In genomic region chr20:32465092-32465900, GRCh38 we compare ENCODE assay signal across 1 cellular context.
A peak's percentile ranks its signal among the peaks of the same experiment; 100 is the strongest.
TF ChIP-seq lines count a peak whose summit lies in the region.

No MANE protein-coding gene starts in this region.

TF ChIP-seq in GM12878, 131 proteins besides CTCF, POLR2A, EP300 and RAD21 (continued from another document):
- TF ChIP-seq PRDM15 (CRISPR knock-in tag; IDR thresholded peaks at IDR 0.05): no peak
- no peak for TF ChIP-seq ESRRA (IDR thresholded peaks at IDR 0.05; ENCODE audit: low read length)
- TF ChIP-seq CUX1 (IDR thresholded peaks at IDR 0.05; ENCODE audit: insufficient replicate concordance, low read depth, low read length): no peak
- TF ChIP-seq NR2C2 (IDR thresholded peaks at IDR 0.05; ENCODE audit: borderline replicate concordance, control insufficient read depth, insufficient read length, low read depth): no peak
- peak; percentile 7 for TF ChIP-seq E4F1 (IDR thresholded peaks at IDR 0.05; ENCODE audit: borderline replicate concordance, partially characterized antibody)
- 0 out of 2 replicates have a peak, but pooled peaks have one; percentile 10 for TF ChIP-seq FOXK2 (IDR thresholded peaks at IDR 0.05)
